28 cellular contexts compared by ENCODE assay signal in genomic region chr7:100069991-100070390, GRCh38.
"Had no signal": no experiment of that assay in that cellular context is flagged by ENCODE, and none has a peak within 500 bp of the region (broad histone marks: within the 10 kb centered on the region; RNA-seq: fewer than 3 reads in every experiment).

No MANE protein-coding gene starts in this region.

- H3K27me3 ChIP-seq: breast epithelium, gastroesophageal sphincter, ovary, right atrium auricular region, thyroid gland, upper lobe of right lung had no signal

- H3K4me1 ChIP-seq: breast epithelium, psoas muscle, thyroid gland had no signal

- H3K27ac ChIP-seq: breast epithelium, coronary artery, epithelial cell of prostate, gastroesophageal sphincter, left ventricle myocardium inferior, ovary, psoas muscle, right atrium auricular region, thyroid gland, upper lobe of right lung had no signal

- H3K27ac Mint-ChIP-seq: activated naive CD8-positive, alpha-beta T cell; activated T-helper 2 cell treated with anti-CD3 and anti-CD28 coated beads, Interferon-gamma antibody, Interleukin-2, Interleukin-4, amounts not matched to agents 10 μg/mL and 5 μg/mL and 100 μg/mL, durations not matched to agents 14 hours and 24 hours and 36 hours; natural killer cell; stimulated activated naive CD8-positive, alpha-beta T cell treated with anti-CD3 and anti-CD28 coated beads, Interleukin-15, Interleukin-2, amounts not matched to agents 100 ng/mL and 50 ng/mL, for 24 hours had no signal

- DNase-seq: activated CD4-positive, alpha-beta T cell treated with anti-CD3 and anti-CD28 coated beads for 1 hour; activated CD4-positive, alpha-beta T cell treated with anti-CD3 and anti-CD28 coated beads, Interleukin-2, amount 50 U/mL, for 1 hour; activated CD8-positive, alpha-beta memory T cell treated with anti-CD3 and anti-CD28 coated beads, Interleukin-2, amount 50 U/mL, for 48 hours; activated naive CD4-positive, alpha-beta T cell; activated T-cell treated with anti-CD3 and anti-CD28 coated beads, Interleukin-2, amount 50 U/mL, for 4 hours; head of caudate nucleus; hypothalamus; left ventricle myocardium inferior; midbrain; natural killer cell; ovary; psoas muscle; stimulated activated CD4-positive, alpha-beta T cell treated with anti-CD3 and anti-CD28 coated beads, Interleukin-12 subunit alpha, Interleukin-12 subunit beta, amount 100 ng/mL, for 4 hours; stimulated activated CD4-positive, alpha-beta T cell treated with anti-CD3 and anti-CD28 coated beads, Interleukin-4, amount 100 ng/mL, for 4 hours; substantia nigra; T-helper 1 cell; T-helper 9 cell; thyroid gland; upper lobe of right lung had no signal

- H3K4me3 Mint-ChIP-seq: activated naive CD8-positive, alpha-beta T cell; activated T-cell treated with anti-CD3 and anti-CD28 coated beads, Interleukin-2, amount 50 U/mL, for 4 hours; central memory CD8-positive, alpha-beta T cell; natural killer cell; stimulated activated naive CD8-positive, alpha-beta T cell treated with anti-CD3 and anti-CD28 coated beads, Interleukin-15, Interleukin-2, amounts not matched to agents 100 ng/mL and 50 ng/mL, for 24 hours had no signal

- H3K27me3 Mint-ChIP-seq: activated naive CD8-positive, alpha-beta T cell; central memory CD8-positive, alpha-beta T cell; stimulated activated naive CD8-positive, alpha-beta T cell treated with anti-CD3 and anti-CD28 coated beads, Interleukin-15, Interleukin-2, amounts not matched to agents 100 ng/mL and 50 ng/mL, for 24 hours had no signal

- H3K9me3 ChIP-seq: thyroid gland had no signal

- H3K4me3 ChIP-seq: breast epithelium, coronary artery, gastroesophageal sphincter, left ventricle myocardium inferior, ovary, psoas muscle, right atrium auricular region, thyroid gland, upper lobe of right lung had no signal

- ATAC-seq: activated T-cell treated with anti-CD3 and anti-CD28 coated beads, Interleukin-2, amount 50 U/mL, for 4 hours; gastroesophageal sphincter; natural killer cell; psoas muscle; upper lobe of right lung had no signal

- H3K4me1 Mint-ChIP-seq: central memory CD8-positive, alpha-beta T cell; natural killer cell had no signal
